10 cellular contexts compared by ENCODE assay signal in genomic region chr20:45100563-45101245, GRCh38. TPM values are rescaled to one million over a fixed set of nuclear protein-coding genes. Genes with fewer than 3 reads are reported as not detected.
DNase-seq lines count a peak whose midpoint lies in the region; ATAC-seq and TF ChIP-seq lines count a peak whose summit lies in the region.
"Had no signal": no experiment of that assay in that cellular context is flagged by ENCODE, and none has a peak within 500 bp of the region (broad histone marks: within the 10 kb centered on the region; RNA-seq: fewer than 3 reads in every experiment).

TSS of gene KCNS1 (minus strand) at chr20:45101127. CDS start at chr20:45099236, 1,891 bp downstream.

- POLR2A ChIA-PET in AG04449 (lab: Yijun Ruan, JAX) = no interaction called here

- peaks cover 23% of the 10 kb centered on the region for H3K4me1 Mint-ChIP-seq in chondrocyte (ENCODE audit: low read depth)

- ATAC-seq in lower lobe of right lung = peak; percentile 22 to 57

- H3K4me3 Mint-ChIP-seq in chondrocyte (ENCODE audit: unreplicated experiment) = peak within 1 kb of the TSS; percentile 60

- CTCF ChIA-PET in AG04449 (lab: Yijun Ruan, JAX) = interaction anchor here (0.9 to 12.2 kb wide), 12 partner anchors 8 to 192 kb away, joined by 3 to 297 read pairs (median 6); partner anchors contain the start of gene WFDC5

- H3K27ac ChIP-seq in lower lobe of right lung = no peak within 1 kb of the TSS
- H3K27ac ChIP-seq: uterus had no signal

- H3K4me3 ChIP-seq in AG04449 (ENCODE audit: low read depth, low read length) = peak within 1 kb of the TSS; percentile 25
- peak within 1 kb of the TSS; percentile 31 for H3K4me3 ChIP-seq in lower lobe of right lung
- H3K4me3 ChIP-seq: uterus had no signal

- TF ChIP-seq CTCF in AG04449 (IDR thresholded peaks at IDR 0.05; ENCODE audit: insufficient read depth, low read length, missing control alignments) (peak; percentile 8), chondrocyte (IDR thresholded peaks at IDR 0.05) (peak; percentile 33), lower lobe of right lung (IDR thresholded peaks at IDR 0.05) (no peak)

- H3K4me1 ChIP-seq in lower lobe of right lung = peaks cover 10% of the 10 kb centered on the region

- H3K27ac Mint-ChIP-seq in chondrocyte (ENCODE audit: unreplicated experiment) = no peak within 1 kb of the TSS

- H3K9me3 ChIP-seq in lower lobe of right lung = no peaks in the 10 kb centered on the region
- H3K9me3 ChIP-seq: uterus had no signal

- DNase-seq in AG04449 (ENCODE audit: low read depth, low spot score) (no peak), HuH-7.5 (ENCODE audit: low spot score) (peak; percentile 90), chondrocyte (ENCODE audit: low spot score) (no peak), lower lobe of right lung (no peak), NCI-H2029 treated with DMSO at 0.1 percent for 48 hours (lab: John Stamatoyannopoulos, UW) (no peak), KG1 (lab: John Stamatoyannopoulos, UW) (no peak), OCI-M1 (lab: John Stamatoyannopoulos, UW) (no peak)
- DNase-seq in activated effector memory CD4-positive, alpha-beta T cell treated with Interleukin-2 at 50 U/mL for 16 hours = no peak
- DNase-seq: stimulated activated CD4-positive, alpha-beta T cell treated with anti-CD3 and anti-CD28 coated beads, Interleukin-15, amount 100 ng/mL, for 24 hours; uterus had no signal

- no peaks in the 10 kb centered on the region for H3K36me3 ChIP-seq in lower lobe of right lung
- H3K36me3 ChIP-seq: uterus had no signal

- intact Hi-C loops in lower lobe of right lung (cut with DNase I) = no loop called here

- peaks cover 4% of the 10 kb centered on the region for H3K27me3 Mint-ChIP-seq in chondrocyte (ENCODE audit: low read depth)

- H3K27me3 ChIP-seq in lower lobe of right lung (ENCODE audit: low read depth) = peaks cover 50% of the 10 kb centered on the region

- H3K36me3 Mint-ChIP-seq in chondrocyte (ENCODE audit: low read depth) = peaks cover 1% of the 10 kb centered on the region

- H3K9me3 Mint-ChIP-seq in chondrocyte (ENCODE audit: low read depth) = no peaks in the 10 kb centered on the region

RNA-seq across cellular contexts. Expression of gene KCNS1, which starts in this region (rescaled TPM):
- 0.55 to 1.1 TPM (median 0.59 TPM) in 3 replicates for total RNA-seq in chondrocyte
- 3.5 TPM for total RNA-seq in lower lobe of right lung
